Comparison of ENCODE assay signal across 23 cellular contexts in genomic region chr14:50573862-50574261, GRCh38.
"Had no signal": no experiment of that assay in that cellular context is flagged by ENCODE, and none has a peak within 500 bp of the region (broad histone marks: within the 10 kb centered on the region; RNA-seq: fewer than 3 reads in every experiment).

No MANE protein-coding gene starts in this region.

- H3K4me3 Mint-ChIP-seq: activated CD4-positive, alpha-beta memory T cell treated with anti-CD3 and anti-CD28 coated beads, Interleukin-2, amount 10 ng/mL, durations not matched to agents 7 days and 5 days; effector memory CD8-positive, alpha-beta T cell; natural killer cell treated with Interleukin-12 subunit alpha and Interleukin-12 subunit beta and Interleukin-15 and Interleukin-18, amount 100 ng/mL, for 72 hours; T-helper 1 cell treated with Interleukin-12 subunit alpha and Interleukin-12 subunit beta and Interleukin-4 antibody, amounts not matched to agents 30 μg/mL and 1 μg/mL, for 36 hours had no signal

- ATAC-seq: activated naive CD4-positive, alpha-beta T cell treated with anti-CD3 and anti-CD28 coated beads, Interleukin-2, amount 50 U/mL, for 72 hours; effector memory CD8-positive, alpha-beta T cell; gastroesophageal sphincter; heart right ventricle; left lung; natural killer cell treated with Interleukin-12 subunit alpha and Interleukin-12 subunit beta and Interleukin-15 and Interleukin-18, amount 100 ng/mL, for 72 hours; stimulated activated naive CD8-positive, alpha-beta T cell treated with anti-CD3 and anti-CD28 coated beads, Interleukin-15, Interleukin-2, amounts not matched to agents 100 U/mL and 50 U/mL, for 24 hours had no signal

- DNase-seq: activated CD4-positive, alpha-beta memory T cell treated with anti-CD3 and anti-CD28 coated beads, Interleukin-2, amount 10 ng/mL, durations not matched to agents 7 days and 5 days; activated CD4-positive, alpha-beta T cell treated with anti-CD3 and anti-CD28 coated beads for 48 hours; activated CD4-positive, CD25-positive, alpha-beta regulatory T cell; activated gamma-delta T cell; aorta; central memory CD4-positive, alpha-beta T cell; dermis blood vessel endothelial cell; effector memory CD8-positive, alpha-beta T cell; esophagus squamous epithelium; heart right ventricle; kidney; left lung; midbrain; spleen; stimulated activated CD4-positive, alpha-beta T cell treated with anti-CD3 and anti-CD28 coated beads, Interleukin-4, amount 100 ng/mL, for 1 hour; stimulated activated naive CD8-positive, alpha-beta T cell treated with anti-CD3 and anti-CD28 coated beads, Interleukin-15, Interleukin-2, amounts not matched to agents 100 U/mL and 50 U/mL, for 24 hours; upper lobe of left lung had no signal

- H3K27me3 Mint-ChIP-seq: brain had no signal

- H3K9me3 ChIP-seq: prostate gland had no signal

- H3K27ac ChIP-seq: esophagus squamous epithelium, gastroesophageal sphincter, heart right ventricle, left lung, prostate gland, spleen, upper lobe of left lung had no signal

- H3K36me3 ChIP-seq: esophagus squamous epithelium, gastroesophageal sphincter, heart right ventricle, left lung, prostate gland, spleen, upper lobe of left lung had no signal

- H3K4me3 ChIP-seq: esophagus squamous epithelium, gastroesophageal sphincter, heart right ventricle, left lung, prostate gland, spleen, upper lobe of left lung had no signal

- H3K4me1 Mint-ChIP-seq: activated CD4-positive, alpha-beta memory T cell treated with anti-CD3 and anti-CD28 coated beads, Interleukin-2, amount 10 ng/mL, durations not matched to agents 7 days and 5 days had no signal

- H3K27ac Mint-ChIP-seq: activated CD4-positive, alpha-beta memory T cell treated with anti-CD3 and anti-CD28 coated beads, Interleukin-2, amount 10 ng/mL, durations not matched to agents 7 days and 5 days; activated naive CD4-positive, alpha-beta T cell treated with anti-CD3 and anti-CD28 coated beads, Interleukin-2, amount 50 U/mL, for 72 hours; effector memory CD8-positive, alpha-beta T cell; natural killer cell treated with Interleukin-12 subunit alpha and Interleukin-12 subunit beta and Interleukin-15 and Interleukin-18, amount 100 ng/mL, for 72 hours; T-helper 1 cell treated with Interleukin-12 subunit alpha and Interleukin-12 subunit beta and Interleukin-4 antibody, amounts not matched to agents 30 μg/mL and 1 μg/mL, for 36 hours had no signal

- H3K27me3 ChIP-seq: esophagus squamous epithelium, gastroesophageal sphincter, heart right ventricle, left lung, spleen, upper lobe of left lung had no signal

- H3K4me1 ChIP-seq: esophagus squamous epithelium, gastroesophageal sphincter, heart right ventricle, left lung, prostate gland, spleen, upper lobe of left lung had no signal
